Comparison of ENCODE assay signal across 2 cellular contexts in the genomic region with DNA sequence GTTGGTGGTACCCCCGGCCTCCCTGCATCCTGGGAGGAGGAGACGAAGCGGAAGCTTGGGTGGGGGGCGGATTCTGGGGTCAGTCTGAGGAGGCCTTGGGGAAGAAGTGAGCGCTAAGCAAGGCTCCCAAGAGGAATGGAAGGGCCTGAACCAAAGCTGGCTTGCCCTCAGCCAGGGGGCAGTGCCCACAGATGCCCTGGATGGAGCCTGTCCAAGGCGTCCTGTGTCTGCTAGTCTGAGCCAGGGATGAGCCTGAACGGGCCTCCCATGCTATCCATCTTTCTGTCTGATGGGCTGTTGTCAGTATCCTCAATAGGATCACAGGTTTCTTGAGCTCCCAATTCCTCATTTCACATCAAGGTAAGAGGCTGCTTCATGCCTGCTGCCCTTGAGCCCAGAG.
TF ChIP-seq lines count a peak whose summit lies in the region.

No MANE protein-coding gene starts in this region.

TF ChIP-seq in IMR-90, 13 proteins besides CTCF, POLR2A, EP300 and RAD21:
- TF ChIP-seq MAZ (IDR thresholded peaks at IDR 0.05; ENCODE audit: borderline replicate concordance, low read depth, low read length) (no peak), CHD1 (IDR thresholded peaks at IDR 0.05; ENCODE audit: low read depth, low read length) (no peak), BHLHE40 (IDR thresholded peaks at IDR 0.05; ENCODE audit: low read depth, low read length) (no peak), RFX5 (IDR thresholded peaks at IDR 0.05; ENCODE audit: low read depth, low read length) (no peak), CEBPB (IDR thresholded peaks at IDR 0.05; ENCODE audit: low read depth, low read length) (no peak), MXI1 (IDR thresholded peaks at IDR 0.05; ENCODE audit: borderline replicate concordance, low read depth, low read length) (no peak), NFE2L2 (IDR thresholded peaks at IDR 0.05; ENCODE audit: low read depth, low read length) (no peak), FOS (IDR thresholded peaks at IDR 0.05; ENCODE audit: low read depth, low read length) (no peak), MAFK (IDR thresholded peaks at IDR 0.05; ENCODE audit: low read depth, low read length) (no peak), SMC3 (IDR thresholded peaks at IDR 0.05; ENCODE audit: low read depth, low read length) (no peak), RCOR1 (IDR thresholded peaks at IDR 0.05; ENCODE audit: insufficient replicate concordance, low read length) (no peak)
- TF ChIP-seq, protein P1, sequence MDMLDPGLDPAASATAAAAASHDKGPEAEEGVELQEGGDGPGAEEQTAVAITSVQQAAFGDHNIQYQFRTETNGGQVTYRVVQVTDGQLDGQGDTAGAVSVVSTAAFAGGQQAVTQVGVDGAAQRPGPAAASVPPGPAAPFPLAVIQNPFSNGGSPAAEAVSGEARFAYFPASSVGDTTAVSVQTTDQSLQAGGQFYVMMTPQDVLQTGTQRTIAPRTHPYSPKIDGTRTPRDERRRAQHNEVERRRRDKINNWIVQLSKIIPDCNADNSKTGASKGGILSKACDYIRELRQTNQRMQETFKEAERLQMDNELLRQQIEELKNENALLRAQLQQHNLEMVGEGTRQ (IDR thresholded peaks at IDR 0.05; ENCODE audit: low read depth, low read length), result no peak
- TF ChIP-seq, protein P2, sequence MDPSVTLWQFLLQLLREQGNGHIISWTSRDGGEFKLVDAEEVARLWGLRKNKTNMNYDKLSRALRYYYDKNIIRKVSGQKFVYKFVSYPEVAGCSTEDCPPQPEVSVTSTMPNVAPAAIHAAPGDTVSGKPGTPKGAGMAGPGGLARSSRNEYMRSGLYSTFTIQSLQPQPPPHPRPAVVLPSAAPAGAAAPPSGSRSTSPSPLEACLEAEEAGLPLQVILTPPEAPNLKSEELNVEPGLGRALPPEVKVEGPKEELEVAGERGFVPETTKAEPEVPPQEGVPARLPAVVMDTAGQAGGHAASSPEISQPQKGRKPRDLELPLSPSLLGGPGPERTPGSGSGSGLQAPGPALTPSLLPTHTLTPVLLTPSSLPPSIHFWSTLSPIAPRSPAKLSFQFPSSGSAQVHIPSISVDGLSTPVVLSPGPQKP (IDR thresholded peaks at IDR 0.05; ENCODE audit: borderline replicate concordance, low read depth, low read length), result no peak

TF ChIP-seq in H1, 55 proteins besides CTCF, POLR2A, EP300 and RAD21:
- TF ChIP-seq JUN (IDR thresholded peaks at IDR 0.05; ENCODE audit: low read depth, low read length) (no peak), HDAC6 (IDR thresholded peaks at IDR 0.05; ENCODE audit: low read depth, low read length) (no peak), BCL11A (IDR thresholded peaks at IDR 0.05; ENCODE audit: low read depth in 2 of 2, low read length in 2 of 2) (no peak), TBP (IDR thresholded peaks at IDR 0.05; ENCODE audit: low read depth, low read length) (no peak), CEBPB (IDR thresholded peaks at IDR 0.05; ENCODE audit: low read depth, low read length) (no peak), EZH2 (IDR thresholded peaks at IDR 0.05; ENCODE audit: low read depth, low read length, severe bottlenecking) (no peak)
